Comparison of ENCODE assay signal across 11 cellular contexts in genomic region chr2:26696352-26696816, GRCh38. TPM values are rescaled to one million over a fixed set of nuclear protein-coding genes. Genes with fewer than 3 reads are reported as not detected.
DNase-seq lines count a peak whose midpoint lies in the region; ATAC-seq lines count a peak whose summit lies in the region.
"Had no signal": no experiment of that assay in that cellular context is flagged by ENCODE, and none has a peak within 500 bp of the region (broad histone marks: within the 10 kb centered on the region; RNA-seq: fewer than 3 reads in every experiment).

No MANE protein-coding gene starts in this region.

- peaks cover 7 to 14% (median 11%) of the 10 kb centered on the region in 4 donors for H3K4me1 Mint-ChIP-seq in naive thymus-derived CD8-positive, alpha-beta T cell

- POLR2A ChIA-PET in naive thymus-derived CD8-positive, alpha-beta T cell (lab: Charles Lee): no interaction called here

- no peak overlapping the region for H4K12ac ChIP-seq in trophoblast cell (ENCODE audit: low read depth, low read length)

- H3K4ac ChIP-seq in trophoblast cell (ENCODE audit: low read depth, low read length): no peak overlapping the region

- no peak overlapping the region for H3K23ac ChIP-seq in trophoblast cell (ENCODE audit: low read length)

- no peak overlapping the region for H3K9ac ChIP-seq in trophoblast cell (ENCODE audit: low read length)

- no peak for ATAC-seq in naive thymus-derived CD8-positive, alpha-beta T cell
- ATAC-seq: activated CD8-positive, alpha-beta memory T cell treated with anti-CD3 and anti-CD28 coated beads, Interleukin-2, amount 10 ng/mL, durations not matched to agents 7 days and 5 days had no signal

- H2AFZ ChIP-seq in ACC112 (ENCODE audit: low read length, unreplicated experiment) (no peak overlapping the region), trophoblast cell (ENCODE audit: insufficient read depth, low read length, poor library complexity) (no peak overlapping the region)

- peaks cover 4% of the 10 kb centered on the region for H3K9me3 ChIP-seq in trophoblast cell (ENCODE audit: insufficient read depth, low read depth, low read length)
- H3K9me3 ChIP-seq: left ventricle myocardium inferior had no signal

- H3K27me3 Mint-ChIP-seq in naive thymus-derived CD8-positive, alpha-beta T cell: peaks cover 40 to 88% (median 59%) of the 10 kb centered on the region in 5 donors

- peak; percentile 26 for DNase-seq in GOT3 (lab: John Stamatoyannopoulos, UW)
- DNase-seq in SW480 (ENCODE audit: low spot score): peak; percentile 72
- peak in 24 of 42 donors; percentile 5 to 61 (median 38) for DNase-seq in head of caudate nucleus
- no peak for DNase-seq in HuH-7.5 (ENCODE audit: low spot score)
- no peak for DNase-seq in naive thymus-derived CD8-positive, alpha-beta T cell
- no peak for DNase-seq in NCI-H774 (lab: John Stamatoyannopoulos, UW)
- no peak for DNase-seq in trophoblast cell
- DNase-seq: activated CD8-positive, alpha-beta memory T cell treated with anti-CD3 and anti-CD28 coated beads, Interleukin-2, amount 10 ng/mL, durations not matched to agents 7 days and 5 days; left ventricle myocardium inferior had no signal

- H3K79me2 ChIP-seq in ACC112 (ENCODE audit: control insufficient read depth, insufficient read depth, low read length, unreplicated experiment): no peaks in the 10 kb centered on the region
- H3K79me2 ChIP-seq in trophoblast cell (ENCODE audit: control insufficient read depth, insufficient read depth, low read length, poor library complexity): no peaks in the 10 kb centered on the region

- no peak overlapping the region for H3K4me2 ChIP-seq in trophoblast cell (ENCODE audit: low read length)

- no peaks in the 10 kb centered on the region for H3K79me1 ChIP-seq in trophoblast cell (ENCODE audit: low read length)

- H3K14ac ChIP-seq in trophoblast cell (ENCODE audit: low read length): no peak overlapping the region

- WGBS in trophoblast cell (ENCODE audit: extremely low coverage, insufficient coverage, insufficient read length): no CpG with 5 or more reads among the region's 3 CpGs

- H3K4me1 ChIP-seq in ACC112 (ENCODE audit: control insufficient read depth, insufficient read depth, low read length, unreplicated experiment) (peaks cover 18% of the 10 kb centered on the region), trophoblast cell (ENCODE audit: control insufficient read depth in 1 of 2, insufficient read depth in 2 of 2, low read length in 2 of 2) (peaks cover 10 to 12% of the 10 kb centered on the region in 2 experiments)

- H3K4me3 ChIP-seq in ACC112 (ENCODE audit: low read depth, low read length) (no peak overlapping the region), trophoblast cell (ENCODE audit: low read depth, low read length) (no peak overlapping the region)
- H3K4me3 ChIP-seq: left ventricle myocardium inferior had no signal

- no peak overlapping the region for H4K8ac ChIP-seq in trophoblast cell (ENCODE audit: low read depth, low read length)

- peak overlapping the region; percentile 53 for H3K27ac ChIP-seq in ACC112 (ENCODE audit: low read depth, low read length)
- H3K27ac ChIP-seq in trophoblast cell (ENCODE audit: low read depth, low read length): no peak overlapping the region
- H3K27ac ChIP-seq: left ventricle myocardium inferior had no signal

- H3K36me3 Mint-ChIP-seq in naive thymus-derived CD8-positive, alpha-beta T cell: peaks cover 0 to 13% (median 2%) of the 10 kb centered on the region in 3 donors
- H3K36me3 Mint-ChIP-seq: activated CD8-positive, alpha-beta memory T cell treated with anti-CD3 and anti-CD28 coated beads, Interleukin-2, amount 10 ng/mL, durations not matched to agents 7 days and 5 days had no signal

- no peak overlapping the region for H3K18ac ChIP-seq in trophoblast cell (ENCODE audit: low read length)

- peaks cover 0 to 9% (median 0%) of the 10 kb centered on the region in 9 donors for H3K9me3 Mint-ChIP-seq in naive thymus-derived CD8-positive, alpha-beta T cell

- no peak overlapping the region for H3K4me3 Mint-ChIP-seq in naive thymus-derived CD8-positive, alpha-beta T cell
- H3K4me3 Mint-ChIP-seq: activated CD8-positive, alpha-beta memory T cell treated with anti-CD3 and anti-CD28 coated beads, Interleukin-2, amount 10 ng/mL, durations not matched to agents 7 days and 5 days had no signal

- no peak overlapping the region for H2AK5ac ChIP-seq in trophoblast cell (ENCODE audit: low read length)

- H2BK12ac ChIP-seq in trophoblast cell (ENCODE audit: low read length): no peak overlapping the region

- H2BK5ac ChIP-seq in trophoblast cell (ENCODE audit: low read depth, low read length, poor library complexity): no peak overlapping the region

- H3K36me3 ChIP-seq in ACC112 (ENCODE audit: insufficient read depth, low read length) (no peaks in the 10 kb centered on the region), trophoblast cell (ENCODE audit: control insufficient read depth in 1 of 2, insufficient read depth in 2 of 2, low read length in 2 of 2) (no peaks in the 10 kb centered on the region)
- H3K36me3 ChIP-seq: left ventricle myocardium inferior had no signal

- no peak overlapping the region for H2BK120ac ChIP-seq in trophoblast cell (ENCODE audit: insufficient read depth, low read length, poor library complexity)

- H3K27ac Mint-ChIP-seq in naive thymus-derived CD8-positive, alpha-beta T cell: peak overlapping the region in 1 of 10 donors; percentile 61
- H3K27ac Mint-ChIP-seq: activated CD8-positive, alpha-beta memory T cell treated with anti-CD3 and anti-CD28 coated beads, Interleukin-2, amount 10 ng/mL, durations not matched to agents 7 days and 5 days had no signal

- intact Hi-C loops in head of caudate nucleus (cut with DNase I): no loop called here

- H3K27me3 ChIP-seq in ACC112 (ENCODE audit: insufficient read depth, low read length): peaks cover 32% of the 10 kb centered on the region
- peaks cover 26% of the 10 kb centered on the region for H3K27me3 ChIP-seq in trophoblast cell (ENCODE audit: insufficient read depth, low read length)

- H4K91ac ChIP-seq in trophoblast cell (ENCODE audit: low read depth, low read length): no peak overlapping the region

RNA-seq across cellular contexts. Expression of gene KCNK3, which starts 3.9 kb away (rescaled TPM):
- not detected for total RNA-seq in naive thymus-derived CD8-positive, alpha-beta T cell
- polyA plus RNA-seq in naive thymus-derived CD8-positive, alpha-beta T cell: not detected
- polyA plus RNA-seq in trophoblast cell (2013): 0.29 and 0.42 TPM in 2 replicates
- total RNA-seq: activated CD8-positive, alpha-beta memory T cell treated with anti-CD3 and anti-CD28 coated beads, Interleukin-2, amount 10 ng/mL, durations not matched to agents 7 days and 5 days had no signal

RNA-seq across cellular contexts. Expression of gene CIB4, which starts 55.2 kb away (rescaled TPM):
- total RNA-seq in naive thymus-derived CD8-positive, alpha-beta T cell: not detected
- polyA plus RNA-seq in naive thymus-derived CD8-positive, alpha-beta T cell: not detected
- polyA plus RNA-seq in trophoblast cell (2013): 0.07 and 0.14 TPM in 2 replicates
- total RNA-seq: activated CD8-positive, alpha-beta memory T cell treated with anti-CD3 and anti-CD28 coated beads, Interleukin-2, amount 10 ng/mL, durations not matched to agents 7 days and 5 days; left ventricle myocardium inferior; temporal lobe had no signal

Comparison
In these comparisons a context has a peak if more than half of its experiments do, and no peak if none do; other contexts are left out.
1. DNase-seq: peak in GOT3 (single experiment), SW480 (single experiment) and head of caudate nucleus (24 of 42); none in HuH-7.5 (single experiment), naive thymus-derived CD8-positive, alpha-beta T cell (0 of 10), NCI-H774 (single experiment) and trophoblast cell (0 of 2).